In the genomic region with DNA sequence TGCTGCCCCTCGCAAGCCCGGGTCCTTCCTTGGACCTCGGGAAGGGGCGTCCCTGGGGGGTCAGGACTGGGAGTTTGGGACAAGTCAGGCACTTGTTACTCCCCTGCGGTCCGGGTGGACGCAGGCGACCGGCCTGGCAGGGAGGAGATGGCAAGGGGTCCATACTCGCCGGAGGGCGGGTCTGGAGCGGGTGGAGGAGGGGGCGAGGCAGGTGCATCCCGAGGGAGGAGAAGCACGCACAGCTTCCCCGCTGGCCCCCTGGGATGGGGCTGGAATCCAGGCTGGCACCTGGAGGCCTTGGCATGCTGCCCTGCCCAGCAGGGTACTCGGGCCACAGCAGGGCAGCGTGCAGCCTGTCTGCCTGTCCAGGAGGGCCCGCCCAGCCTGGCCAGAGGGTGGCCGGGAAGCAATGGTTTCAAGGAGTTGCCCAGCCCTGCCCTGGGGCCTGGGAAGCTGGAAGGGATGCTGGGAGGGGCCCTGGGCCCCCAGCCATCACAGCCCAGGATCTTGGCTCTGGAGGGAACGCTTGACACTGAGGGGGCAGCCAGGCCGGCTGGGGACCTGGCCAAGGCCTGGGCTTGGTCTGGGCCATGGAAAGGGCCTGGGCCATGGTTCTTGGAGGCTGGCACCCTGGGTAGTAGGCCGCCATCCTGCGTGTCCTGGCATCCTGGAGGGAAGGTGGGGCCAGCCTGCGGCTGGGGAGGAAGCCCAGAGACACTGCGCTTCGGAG, we compare ENCODE assay signal across 8 cellular contexts. TPM values are rescaled to one million over a fixed set of nuclear protein-coding genes. Genes with fewer than 3 reads are reported as not detected.
DNase-seq lines count a peak whose midpoint lies in the region; ATAC-seq and TF ChIP-seq lines count a peak whose summit lies in the region.

No MANE protein-coding gene starts in this region.

- no peak for TF ChIP-seq CTCF in CD14-positive monocyte (IDR thresholded peaks at IDR 0.05)
- TF ChIP-seq CTCF in MCF 10A (IDR thresholded peaks at IDR 0.05; ENCODE audit: unreplicated experiment) = no peak
- TF ChIP-seq CTCF in tibial artery (IDR thresholded peaks at IDR 0.05) = no peak

- H3K4me1 Mint-ChIP-seq in CD14-positive monocyte (peaks cover 9% of the 10 kb centered on the region), MCF 10A (ENCODE audit: insufficient read depth, unreplicated experiment) (peaks cover 6% of the 10 kb centered on the region)

- no TSS peak for BruUV-seq in MCF 10A (replicated peaks; lab: Mats Ljungman, UMichigan)

- H3K27me3 Mint-ChIP-seq in CD14-positive monocyte (ENCODE audit: low read depth in 3 of 3) = peaks cover 35 to 74% (median 43%) of the 10 kb centered on the region in 3 donors
- no peaks in the 10 kb centered on the region for H3K27me3 Mint-ChIP-seq in MCF 10A (ENCODE audit: insufficient read depth, unreplicated experiment)

- peak overlapping the region; percentile 82 to 87 for H3K4me3 ChIP-seq in tibial artery
- no peak overlapping the region for H3K4me3 ChIP-seq in effector memory CD4-positive, alpha-beta T cell (ENCODE audit: insufficient read depth, low read depth, low read length, poor library complexity, severe bottlenecking)

- no peaks in the 10 kb centered on the region for H3K9me3 ChIP-seq in tibial artery
- H3K9me3 ChIP-seq in effector memory CD4-positive, alpha-beta T cell (ENCODE audit: control insufficient read depth, low read length) = no peaks in the 10 kb centered on the region

- peak overlapping the region; percentile 54 to 73 for H3K4me3 Mint-ChIP-seq in CD14-positive monocyte
- H3K4me3 Mint-ChIP-seq in MCF 10A (ENCODE audit: unreplicated experiment) = peak overlapping the region; percentile 68

- H3K9me3 Mint-ChIP-seq in CD14-positive monocyte (peaks cover 0 to 8% (median 3%) of the 10 kb centered on the region in 7 donors), MCF 10A (ENCODE audit: unreplicated experiment) (no peaks in the 10 kb centered on the region)

- intact Hi-C loops in CD14-positive monocyte (cut with micrococcal nuclease) = no loop called here
- intact Hi-C loops in MCF 10A (cut with micrococcal nuclease) = loop anchor here (1.0 to 2.0 kb wide), 2 partner anchors 10 to 26 kb away; no protein-coding TSS in a partner anchor
- intact Hi-C loops in tibial artery (cut with DNase I; ENCODE audit: low total_unique reads) = no loop called here

- peaks cover 0 to 65% (median 56%) of the 10 kb centered on the region in 4 donors for H3K4me1 ChIP-seq in tibial artery
- peaks cover 29% of the 10 kb centered on the region for H3K4me1 ChIP-seq in effector memory CD4-positive, alpha-beta T cell (ENCODE audit: control insufficient read depth, insufficient read depth, low read length, poor library complexity, severe bottlenecking)

- CTCF ChIA-PET in MCF 10A (lab: Yijun Ruan, JAX) = interaction anchor here (0.6 to 1.9 kb wide), 8 partner anchors 11 to 117 kb away, joined by 3 to 5 read pairs (median 4); no protein-coding TSS in a partner anchor

- H3K27me3 ChIP-seq in tibial artery = no peaks in the 10 kb centered on the region
- H3K27me3 ChIP-seq in effector memory CD4-positive, alpha-beta T cell (replicated peaks; ENCODE audit: control insufficient read depth, insufficient read depth, low read length, poor library complexity, severe bottlenecking) = peaks cover 18% of the 10 kb centered on the region

- POLR2A ChIA-PET in MCF 10A (lab: Yijun Ruan, JAX) = interaction anchor here (0.5 to 2.3 kb wide), 9 partner anchors 9 to 140 kb away, joined by 3 to 10 read pairs (median 3); no protein-coding TSS in a partner anchor

- H3K36me3 ChIP-seq in tibial artery = no peaks in the 10 kb centered on the region
- H3K36me3 ChIP-seq in effector memory CD4-positive, alpha-beta T cell (ENCODE audit: control insufficient read depth, insufficient read depth, low read length) = no peaks in the 10 kb centered on the region

- peaks cover 6 to 10% of the 10 kb centered on the region in 2 donors for H3K36me3 Mint-ChIP-seq in CD14-positive monocyte
- peaks cover 9% of the 10 kb centered on the region for H3K36me3 Mint-ChIP-seq in MCF 10A (ENCODE audit: insufficient read depth, unreplicated experiment)

- no peak for ATAC-seq in HG02610 (IDR thresholded peaks at IDR 0.05; ENCODE audit: unreplicated experiment)

- H3K27ac Mint-ChIP-seq in CD14-positive monocyte (no peak overlapping the region), MCF 10A (ENCODE audit: low read depth, unreplicated experiment) (peak overlapping the region; percentile 39)

- DNase-seq in CD14-positive monocyte (ENCODE audit: low spot score) (no peak), LoVo (ENCODE audit: low spot score) (peak; percentile 69), MCF 10A (ENCODE audit: unreplicated experiment) (peak; percentile 67), left kidney (ENCODE audit: low read depth, low spot score) (peak; percentile 62), tibial artery (peak; percentile 55 to 95)
- DNase-seq in activated CD8-positive, alpha-beta memory T cell treated with anti-CD3 and anti-CD28 coated beads for 24 hours = no peak
- DNase-seq in effector memory CD4-positive, alpha-beta T cell = no peak

- H3K27ac ChIP-seq in tibial artery = peak overlapping the region; percentile 93 to 99
- H3K27ac ChIP-seq in effector memory CD4-positive, alpha-beta T cell (ENCODE audit: insufficient read depth, low read length, poor library complexity, severe bottlenecking) = no peak overlapping the region

RNA-seq across cellular contexts. Expression of gene GLIS2, which starts 1.0 kb away (rescaled TPM):
- not detected for polyA plus RNA-seq in CD14-positive monocyte
- 14.7 and 15.8 TPM in 2 replicates for total RNA-seq in MCF 10A (2022)

RNA-seq across cellular contexts. Expression of gene PAM16, which starts 34.2 kb away (rescaled TPM):
- 10 to 100 TPM; 34.3 to 37.6 TPM for polyA plus RNA-seq in CD14-positive monocyte
- 71.8 and 117 TPM in 2 replicates for total RNA-seq in MCF 10A (2022)

RNA-seq across cellular contexts. Expression of gene TFAP4, which starts 44.1 kb away (rescaled TPM):
- under 1 TPM; 0.16 to 0.71 TPM for polyA plus RNA-seq in CD14-positive monocyte
- total RNA-seq in MCF 10A (2022) = 15.5 and 23.9 TPM in 2 replicates

RNA-seq across cellular contexts. Expression of gene VASN, which starts 54.8 kb away (rescaled TPM):
- polyA plus RNA-seq in CD14-positive monocyte = not detected
- 4.0 and 7.1 TPM in 2 replicates for total RNA-seq in MCF 10A (2022)

Comparison
In these comparisons a context has a peak if more than half of its experiments do, and no peak if none do; other contexts are left out.
1. DNase-seq: peak in LoVo (single experiment), MCF 10A (single experiment), left kidney (single experiment) and tibial artery (2 of 2); none in CD14-positive monocyte (single experiment), activated CD8-positive, alpha-beta memory T cell treated with anti-CD3 and anti-CD28 coated beads for 24 hours (single experiment) and effector memory CD4-positive, alpha-beta T cell (0 of 3).